ENCODE assay signal across 17 cellular contexts in the genomic region with DNA sequence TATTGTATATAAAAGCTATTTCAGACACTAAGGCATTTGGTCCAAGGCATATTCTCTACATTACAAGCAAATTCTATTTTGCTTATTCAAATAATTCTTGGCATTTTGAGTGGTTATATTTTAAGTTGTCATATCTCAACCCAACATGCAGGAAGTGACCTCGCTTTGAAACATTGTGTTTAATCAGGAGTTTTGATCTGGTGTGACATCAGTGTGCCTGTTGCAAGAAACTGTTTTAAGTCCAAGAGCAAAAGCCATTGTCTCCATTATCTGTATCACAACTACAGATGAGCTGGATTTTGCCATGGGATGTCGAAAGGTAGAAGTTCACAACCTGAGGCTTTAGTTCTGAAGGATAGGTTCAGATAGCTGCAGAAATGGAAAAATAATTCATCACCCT.
A peak's percentile ranks its signal among the peaks of the same experiment; 100 is the strongest.
DNase-seq lines count a peak whose midpoint lies in the region; ATAC-seq, FAIRE-seq and TF ChIP-seq lines count a peak whose summit lies in the region.
"Had no signal": no experiment of that assay in that cellular context is flagged by ENCODE, and none has a peak within 500 bp of the region (broad histone marks: within the 10 kb centered on the region; RNA-seq: fewer than 3 reads in every experiment).

No MANE protein-coding gene starts in this region.

- H3K9me3 ChIP-seq in neural cell (ENCODE audit: low read length) (no peaks in the 10 kb centered on the region), transverse colon (no peaks in the 10 kb centered on the region)
- H3K9me3 ChIP-seq: SJSA1, vagina had no signal

- no peaks in the 10 kb centered on the region for H3K79me2 ChIP-seq in neural cell (replicated peaks; ENCODE audit: insufficient read depth, low read length)

- no peak for TF ChIP-seq POLR2A in transverse colon (IDR thresholded peaks at IDR 0.05)

- WGBS in transverse colon (ENCODE audit: low coverage in 1 of 2), 2 donors: 58 to 75% methylated on average over 2 of the region's 2 CpGs

- no peak overlapping the region for H2AFZ ChIP-seq in neural cell (ENCODE audit: low read depth, low read length)

- no peak for TF ChIP-seq CTCF in D721Med (IDR thresholded peaks at IDR 0.05; ENCODE audit: insufficient read depth, missing control alignments)
- no peak for TF ChIP-seq CTCF in neural cell (IDR thresholded peaks at IDR 0.05; ENCODE audit: poor library complexity, severe bottlenecking)
- TF ChIP-seq CTCF in transverse colon (IDR thresholded peaks at IDR 0.05): no peak

- H3K36me3 ChIP-seq in neural cell (ENCODE audit: insufficient read depth, low read length) (no peaks in the 10 kb centered on the region), transverse colon (no peaks in the 10 kb centered on the region)
- H3K36me3 ChIP-seq: SJSA1, vagina had no signal

- H3F3A ChIP-seq in neural cell (ENCODE audit: insufficient read depth, low read length, poor library complexity, severe bottlenecking): no peaks in the 10 kb centered on the region

- H3K4me3 ChIP-seq in neural cell (ENCODE audit: low read length) (no peak overlapping the region), transverse colon (no peak overlapping the region)
- H3K4me3 ChIP-seq: SJSA1, vagina had no signal

- in situ Hi-C loops in transverse colon (cut with MboI; ENCODE audit: low pct_ligation_motif_present in 1 of 4, low pct_unique_long_range_greater_than_20kb in 1 of 4, low sequenced_read_pairs in 3 of 4): no loop called here

- TF ChIP-seq RAD21 in neural cell (conservative IDR thresholded peaks at IDR 0.05): no peak

- H3K9ac ChIP-seq in neural cell (ENCODE audit: low read length): no peak overlapping the region

- no peak overlapping the region for H3K4me2 ChIP-seq in neural cell (ENCODE audit: low read length)

- no peak for TF ChIP-seq EP300 in neural cell (conservative IDR thresholded peaks at IDR 0.05; ENCODE audit: poor library complexity, severe bottlenecking)
- TF ChIP-seq EP300 in transverse colon (IDR thresholded peaks at IDR 0.05; ENCODE audit: low read depth): no peak

- no peaks in the 10 kb centered on the region for H3K9me2 ChIP-seq in neural cell (ENCODE audit: insufficient read depth, low read length)

- peaks cover 0 to 8% (median 0%) of the 10 kb centered on the region in 4 donors for H3K4me1 ChIP-seq in transverse colon
- H3K4me1 ChIP-seq: foreskin keratinocyte, SJSA1 had no signal

- FAIRE-seq in D721Med (lab: Jason Lieb, UNC): peak; percentile 6
- FAIRE-seq: H54 had no signal

- H3K27me3 ChIP-seq in neural cell (ENCODE audit: insufficient read depth, low read depth, low read length) (no peaks in the 10 kb centered on the region), transverse colon (no peaks in the 10 kb centered on the region)
- H3K27me3 ChIP-seq: vagina had no signal

- intact Hi-C loops in transverse colon (cut with DNase I; ENCODE audit: low total_unique reads): no loop called here

- H3K27ac ChIP-seq in epithelial cell of prostate: peak overlapping the region; percentile 7
- peak overlapping the region; percentile 46 for H3K27ac ChIP-seq in neural cell (ENCODE audit: low read length)
- no peak overlapping the region for H3K27ac ChIP-seq in transverse colon
- H3K27ac ChIP-seq: foreskin keratinocyte, SJSA1, vagina had no signal

- no peaks in the 10 kb centered on the region for H4K20me1 ChIP-seq in neural cell (ENCODE audit: insufficient read depth)

- ATAC-seq in GM18861 (IDR thresholded peaks at IDR 0.05; ENCODE audit: unreplicated experiment) (no peak), GM19455 (IDR thresholded peaks at IDR 0.05; ENCODE audit: unreplicated experiment) (no peak)
- ATAC-seq: foreskin keratinocyte; right cardiac atrium; stimulated activated naive CD8-positive, alpha-beta T cell treated with anti-CD3 and anti-CD28 coated beads, Interleukin-15, Interleukin-2, amounts not matched to agents 100 U/mL and 50 U/mL, for 24 hours had no signal

- DNase-seq in D721Med (ENCODE audit: insufficient read length, low spot score) (no peak), NCI-H526 (lab: John Stamatoyannopoulos, UW) (peak; percentile 46 to 67), epithelial cell of prostate (ENCODE audit: low read depth, low spot score) (no peak), transverse colon (no peak)
- DNase-seq in activated CD4-positive, alpha-beta T cell treated with anti-CD3 and anti-CD28 coated beads for 1 hour: no peak
- DNase-seq: activated CD8-positive, alpha-beta memory T cell treated with anti-CD3 and anti-CD28 coated beads for 24 hours; activated naive CD8-positive, alpha-beta T cell treated with anti-CD3 and anti-CD28 coated beads for 36 hours; NCI-H1694; right cardiac atrium; stimulated activated naive CD8-positive, alpha-beta T cell treated with anti-CD3 and anti-CD28 coated beads, Interleukin-15, Interleukin-2, amounts not matched to agents 100 U/mL and 50 U/mL, for 24 hours had no signal

TF ChIP-seq in neural cell, 6 proteins besides CTCF, POLR2A, EP300 and RAD21:
- TF ChIP-seq EZH2 (IDR thresholded peaks at IDR 0.05; ENCODE audit: borderline replicate concordance, insufficient read depth, low read length, poor library complexity, severe bottlenecking) (no peak), POLR2AphosphoS5 (IDR thresholded peaks at IDR 0.05) (no peak), TAF1 (IDR thresholded peaks at IDR 0.05; ENCODE audit: low read depth) (no peak), SMC3 (conservative IDR thresholded peaks at IDR 0.05; ENCODE audit: poor library complexity) (no peak), MXI1 (conservative IDR thresholded peaks at IDR 0.05; ENCODE audit: poor library complexity, severe bottlenecking) (no peak)
- TF ChIP-seq, protein P1, sequence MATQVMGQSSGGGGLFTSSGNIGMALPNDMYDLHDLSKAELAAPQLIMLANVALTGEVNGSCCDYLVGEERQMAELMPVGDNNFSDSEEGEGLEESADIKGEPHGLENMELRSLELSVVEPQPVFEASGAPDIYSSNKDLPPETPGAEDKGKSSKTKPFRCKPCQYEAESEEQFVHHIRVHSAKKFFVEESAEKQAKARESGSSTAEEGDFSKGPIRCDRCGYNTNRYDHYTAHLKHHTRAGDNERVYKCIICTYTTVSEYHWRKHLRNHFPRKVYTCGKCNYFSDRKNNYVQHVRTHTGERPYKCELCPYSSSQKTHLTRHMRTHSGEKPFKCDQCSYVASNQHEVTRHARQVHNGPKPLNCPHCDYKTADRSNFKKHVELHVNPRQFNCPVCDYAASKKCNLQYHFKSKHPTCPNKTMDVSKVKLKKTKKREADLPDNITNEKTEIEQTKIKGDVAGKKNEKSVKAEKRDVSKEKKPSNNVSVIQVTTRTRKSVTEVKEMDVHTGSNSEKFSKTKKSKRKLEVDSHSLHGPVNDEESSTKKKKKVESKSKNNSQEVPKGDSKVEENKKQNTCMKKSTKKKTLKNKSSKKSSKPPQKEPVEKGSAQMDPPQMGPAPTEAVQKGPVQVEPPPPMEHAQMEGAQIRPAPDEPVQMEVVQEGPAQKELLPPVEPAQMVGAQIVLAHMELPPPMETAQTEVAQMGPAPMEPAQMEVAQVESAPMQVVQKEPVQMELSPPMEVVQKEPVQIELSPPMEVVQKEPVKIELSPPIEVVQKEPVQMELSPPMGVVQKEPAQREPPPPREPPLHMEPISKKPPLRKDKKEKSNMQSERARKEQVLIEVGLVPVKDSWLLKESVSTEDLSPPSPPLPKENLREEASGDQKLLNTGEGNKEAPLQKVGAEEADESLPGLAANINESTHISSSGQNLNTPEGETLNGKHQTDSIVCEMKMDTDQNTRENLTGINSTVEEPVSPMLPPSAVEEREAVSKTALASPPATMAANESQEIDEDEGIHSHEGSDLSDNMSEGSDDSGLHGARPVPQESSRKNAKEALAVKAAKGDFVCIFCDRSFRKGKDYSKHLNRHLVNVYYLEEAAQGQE (IDR thresholded peaks at IDR 0.05; ENCODE audit: borderline replicate concordance): no peak
TF ChIP-seq in neural cell: peak in this region for 0.

Comparison
In these comparisons a context has a peak if more than half of its experiments do, and no peak if none do; other contexts are left out.
1. DNase-seq: peak in NCI-H526 (2 of 2); none in D721Med (single experiment), epithelial cell of prostate (single experiment), transverse colon (single experiment) and activated CD4-positive, alpha-beta T cell treated with anti-CD3 and anti-CD28 coated beads for 1 hour (single experiment).
2. H3K27ac ChIP-seq: peak in epithelial cell of prostate (single experiment) and neural cell (single experiment); none in transverse colon (0 of 4).